1 cellular context compared by ENCODE assay signal in the genomic region with DNA sequence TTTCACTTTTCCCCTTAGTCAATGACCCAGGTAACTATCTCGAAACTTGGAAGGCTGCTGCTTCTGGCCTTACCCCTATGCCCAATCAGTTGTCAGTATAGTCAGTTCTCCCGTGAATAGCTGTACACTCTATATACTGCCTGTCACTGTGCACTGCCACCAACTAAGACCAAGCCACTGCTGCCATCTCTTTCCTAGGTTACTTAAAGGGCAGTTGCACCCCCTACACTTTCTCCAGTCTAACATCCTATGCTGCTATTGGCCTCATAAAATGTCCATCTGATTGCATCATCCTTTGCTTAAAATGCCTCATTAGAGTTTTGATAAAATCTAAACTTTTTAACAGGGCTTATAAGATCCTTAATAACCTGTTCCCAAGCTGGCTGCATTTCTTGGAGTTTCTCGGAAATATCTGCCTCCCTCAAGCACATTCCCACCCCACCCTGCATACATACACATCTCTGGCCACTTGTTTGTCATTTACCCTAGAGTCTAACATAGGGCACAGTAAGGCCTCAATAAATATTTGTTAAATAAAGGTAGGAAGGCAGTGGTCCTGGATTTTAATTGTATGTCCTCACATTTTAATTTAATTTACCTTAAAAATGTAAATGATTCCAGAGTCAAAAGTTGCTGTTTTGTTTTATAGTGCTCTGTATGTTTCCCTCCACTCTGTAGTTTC.
TF ChIP-seq lines count a peak whose summit lies in the region.

No MANE protein-coding gene starts in this region.

TF ChIP-seq in HepG2, 621 proteins besides CTCF, POLR2A, EP300 and RAD21:
- TF ChIP-seq, protein P1, sequence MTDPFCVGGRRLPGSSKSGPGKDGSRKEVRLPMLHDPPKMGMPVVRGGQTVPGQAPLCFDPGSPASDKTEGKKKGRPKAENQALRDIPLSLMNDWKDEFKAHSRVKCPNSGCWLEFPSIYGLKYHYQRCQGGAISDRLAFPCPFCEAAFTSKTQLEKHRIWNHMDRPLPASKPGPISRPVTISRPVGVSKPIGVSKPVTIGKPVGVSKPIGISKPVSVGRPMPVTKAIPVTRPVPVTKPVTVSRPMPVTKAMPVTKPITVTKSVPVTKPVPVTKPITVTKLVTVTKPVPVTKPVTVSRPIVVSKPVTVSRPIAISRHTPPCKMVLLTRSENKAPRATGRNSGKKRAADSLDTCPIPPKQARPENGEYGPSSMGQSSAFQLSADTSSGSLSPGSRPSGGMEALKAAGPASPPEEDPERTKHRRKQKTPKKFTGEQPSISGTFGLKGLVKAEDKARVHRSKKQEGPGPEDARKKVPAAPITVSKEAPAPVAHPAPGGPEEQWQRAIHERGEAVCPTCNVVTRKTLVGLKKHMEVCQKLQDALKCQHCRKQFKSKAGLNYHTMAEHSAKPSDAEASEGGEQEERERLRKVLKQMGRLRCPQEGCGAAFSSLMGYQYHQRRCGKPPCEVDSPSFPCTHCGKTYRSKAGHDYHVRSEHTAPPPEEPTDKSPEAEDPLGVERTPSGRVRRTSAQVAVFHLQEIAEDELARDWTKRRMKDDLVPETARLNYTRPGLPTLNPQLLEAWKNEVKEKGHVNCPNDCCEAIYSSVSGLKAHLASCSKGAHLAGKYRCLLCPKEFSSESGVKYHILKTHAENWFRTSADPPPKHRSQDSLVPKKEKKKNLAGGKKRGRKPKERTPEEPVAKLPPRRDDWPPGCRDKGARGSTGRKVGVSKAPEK (CRISPR knock-in tag; IDR thresholded peaks at IDR 0.05; ENCODE audit: borderline replicate concordance), result no peak
- TF ChIP-seq HIVEP1 (CRISPR knock-in tag; IDR thresholded peaks at IDR 0.05) (no peak), FOXO1 (CRISPR knock-in tag; IDR thresholded peaks at IDR 0.05) (no peak), CEBPG (CRISPR knock-in tag; IDR thresholded peaks at IDR 0.05) (peak; percentile 40; the same call in 1 of the 2 replicates), CEBPB (IDR thresholded peaks at IDR 0.05; ENCODE audit: borderline replicate concordance, low read depth, low read length) (peak; percentile 28; the same call in 1 of the 2 replicates), ATF7 (IDR thresholded peaks at IDR 0.05) (peak; percentile 64; the same call in 1 of the 2 replicates), ATF7 (CRISPR knock-in tag; IDR thresholded peaks at IDR 0.05) (no peak), FOXP1 (IDR thresholded peaks at IDR 0.05) (no peak), FOXP1 (CRISPR knock-in tag; IDR thresholded peaks at IDR 0.05) (no peak), GZF1 (CRISPR knock-in tag; IDR thresholded peaks at IDR 0.05) (no peak)
- TF ChIP-seq, protein P2, sequence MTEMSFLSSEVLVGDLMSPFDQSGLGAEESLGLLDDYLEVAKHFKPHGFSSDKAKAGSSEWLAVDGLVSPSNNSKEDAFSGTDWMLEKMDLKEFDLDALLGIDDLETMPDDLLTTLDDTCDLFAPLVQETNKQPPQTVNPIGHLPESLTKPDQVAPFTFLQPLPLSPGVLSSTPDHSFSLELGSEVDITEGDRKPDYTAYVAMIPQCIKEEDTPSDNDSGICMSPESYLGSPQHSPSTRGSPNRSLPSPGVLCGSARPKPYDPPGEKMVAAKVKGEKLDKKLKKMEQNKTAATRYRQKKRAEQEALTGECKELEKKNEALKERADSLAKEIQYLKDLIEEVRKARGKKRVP (CRISPR knock-in tag; IDR thresholded peaks at IDR 0.05), result peak; percentile 41 to 60; a peak in 3 of 4 replicates
- TF ChIP-seq, protein P3, sequence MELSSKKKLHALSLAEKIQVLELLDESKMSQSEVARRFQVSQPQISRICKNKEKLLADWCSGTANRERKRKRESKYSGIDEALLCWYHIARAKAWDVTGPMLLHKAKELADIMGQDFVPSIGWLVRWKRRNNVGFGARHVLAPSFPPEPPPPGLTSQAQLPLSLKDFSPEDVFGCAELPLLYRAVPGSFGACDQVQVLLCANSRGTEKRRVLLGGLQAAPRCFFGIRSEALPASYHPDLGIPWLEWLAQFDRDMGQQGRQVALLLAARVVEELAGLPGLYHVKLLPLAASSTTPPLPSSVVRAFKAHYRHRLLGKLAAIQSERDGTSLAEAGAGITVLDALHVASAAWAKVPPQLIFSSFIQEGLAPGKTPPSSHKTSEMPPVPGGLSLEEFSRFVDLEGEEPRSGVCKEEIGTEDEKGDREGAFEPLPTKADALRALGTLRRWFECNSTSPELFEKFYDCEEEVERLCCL (CRISPR knock-in tag; IDR thresholded peaks at IDR 0.05; ENCODE audit: borderline replicate concordance), result no peak
